In the genomic region with DNA sequence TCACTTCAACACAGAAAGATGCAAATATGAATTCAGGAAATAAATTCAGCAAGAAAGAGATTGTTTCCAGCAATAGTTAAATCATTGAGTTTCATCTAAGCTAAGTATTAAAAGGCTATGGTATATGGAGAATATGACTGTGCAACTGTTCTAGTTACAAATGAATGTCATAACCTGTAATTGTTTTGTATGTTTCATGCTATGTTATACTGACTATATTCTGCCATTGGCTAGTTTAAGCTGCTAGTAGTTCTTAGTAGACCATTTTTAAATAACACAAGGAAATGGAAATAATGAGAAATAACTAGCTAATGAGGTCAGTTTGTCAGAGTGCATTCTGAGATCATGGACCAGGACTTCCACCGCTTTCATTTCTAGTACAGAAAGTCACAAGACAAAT, we compare ENCODE assay signal across 28 cellular contexts.
"Had no signal": no experiment of that assay in that cellular context is flagged by ENCODE, and none has a peak within 500 bp of the region (broad histone marks: within the 10 kb centered on the region; RNA-seq: fewer than 3 reads in every experiment).

No MANE protein-coding gene starts in this region.

- H3K9me3 ChIP-seq: gastrocnemius medialis, right atrium auricular region, upper lobe of left lung had no signal

- H3K27ac Mint-ChIP-seq: activated CD4-positive, alpha-beta T cell treated with anti-CD3 and anti-CD28 coated beads, Interleukin-2, amount 10 ng/mL, durations not matched to agents 7 days and 5 days; activated naive CD4-positive, alpha-beta T cell treated with anti-CD3 and anti-CD28 coated beads for 36 hours; activated naive CD8-positive, alpha-beta T cell treated with anti-CD3 and anti-CD28 coated beads, Interleukin-2, amount 10 ng/mL, durations not matched to agents 7 days and 5 days; effector memory CD8-positive, alpha-beta T cell; memory B cell; neural progenitor cell; T-helper 17 cell had no signal

- DNase-seq: activated CD4-positive, alpha-beta T cell treated with anti-CD3 and anti-CD28 coated beads for 1 hour; activated CD4-positive, alpha-beta T cell treated with anti-CD3 and anti-CD28 coated beads, Interleukin-2, amount 10 ng/mL, durations not matched to agents 7 days and 5 days; activated CD8-positive, alpha-beta memory T cell treated with anti-CD3 and anti-CD28 coated beads for 24 hours; activated effector memory CD4-positive, alpha-beta T cell treated with anti-CD3 and anti-CD28 coated beads, Interleukin-2, amount 50 U/mL, for 16 hours; activated naive CD4-positive, alpha-beta T cell treated with anti-CD3 and anti-CD28 coated beads for 36 hours; activated naive CD8-positive, alpha-beta T cell treated with anti-CD3 and anti-CD28 coated beads, Interleukin-2, amount 10 ng/mL, durations not matched to agents 7 days and 5 days; amniotic stem cell; caudate nucleus; cortex of kidney; effector memory CD8-positive, alpha-beta T cell; erythroblast; gastrocnemius medialis; glutamatergic neuron; left cardiac atrium; midbrain; naive thymus-derived CD8-positive, alpha-beta T cell; occipital lobe; stimulated activated CD4-positive, alpha-beta T cell treated with anti-CD3 and anti-CD28 coated beads, Interleukin-2, amount 100 ng/mL, for 48 hours; substantia nigra; T-helper 17 cell; T1000; upper lobe of left lung; WERI-Rb-1 had no signal

- H3K27me3 ChIP-seq: gastrocnemius medialis, neural progenitor cell, right atrium auricular region, upper lobe of left lung had no signal

- H3K36me3 ChIP-seq: gastrocnemius medialis, neural progenitor cell, right atrium auricular region, upper lobe of left lung, WERI-Rb-1 had no signal

- H3K27me3 Mint-ChIP-seq: activated CD4-positive, alpha-beta T cell treated with anti-CD3 and anti-CD28 coated beads, Interleukin-2, amount 10 ng/mL, durations not matched to agents 7 days and 5 days; effector memory CD8-positive, alpha-beta T cell; memory B cell; naive thymus-derived CD8-positive, alpha-beta T cell; stimulated activated naive CD8-positive, alpha-beta T cell treated with anti-CD3 and anti-CD28 coated beads, Interleukin-15, Interleukin-2, amounts not matched to agents 100 ng/mL and 50 ng/mL, for 24 hours; T-helper 17 cell had no signal

- H3K9ac ChIP-seq: neural progenitor cell had no signal

- H3K27ac ChIP-seq: gastrocnemius medialis, neural progenitor cell, right atrium auricular region, upper lobe of left lung, WERI-Rb-1 had no signal

- H3K4me3 Mint-ChIP-seq: activated CD4-positive, alpha-beta T cell treated with anti-CD3 and anti-CD28 coated beads, Interleukin-2, amount 10 ng/mL, durations not matched to agents 7 days and 5 days; activated naive CD4-positive, alpha-beta T cell treated with anti-CD3 and anti-CD28 coated beads for 36 hours; activated naive CD8-positive, alpha-beta T cell treated with anti-CD3 and anti-CD28 coated beads, Interleukin-2, amount 10 ng/mL, durations not matched to agents 7 days and 5 days; effector memory CD8-positive, alpha-beta T cell; memory B cell; neural progenitor cell; stimulated activated naive CD8-positive, alpha-beta T cell treated with anti-CD3 and anti-CD28 coated beads, Interleukin-15, Interleukin-2, amounts not matched to agents 100 ng/mL and 50 ng/mL, for 24 hours; T-helper 17 cell had no signal

- H3K9me3 Mint-ChIP-seq: activated CD4-positive, alpha-beta T cell treated with anti-CD3 and anti-CD28 coated beads, Interleukin-2, amount 10 ng/mL, durations not matched to agents 7 days and 5 days; activated naive CD4-positive, alpha-beta T cell treated with anti-CD3 and anti-CD28 coated beads for 36 hours; activated naive CD8-positive, alpha-beta T cell treated with anti-CD3 and anti-CD28 coated beads, Interleukin-2, amount 10 ng/mL, durations not matched to agents 7 days and 5 days; effector memory CD8-positive, alpha-beta T cell; memory B cell; naive thymus-derived CD8-positive, alpha-beta T cell; neural progenitor cell; stimulated activated naive CD8-positive, alpha-beta T cell treated with anti-CD3 and anti-CD28 coated beads, Interleukin-15, Interleukin-2, amounts not matched to agents 100 ng/mL and 50 ng/mL, for 24 hours had no signal

- H3K4me1 ChIP-seq: gastrocnemius medialis, neural progenitor cell, right atrium auricular region, upper lobe of left lung had no signal

- H3K4me2 ChIP-seq: neural progenitor cell had no signal

- H3K4me3 ChIP-seq: gastrocnemius medialis, neural progenitor cell, right atrium auricular region, upper lobe of left lung had no signal

- H3K36me3 Mint-ChIP-seq: activated naive CD8-positive, alpha-beta T cell treated with anti-CD3 and anti-CD28 coated beads, Interleukin-2, amount 10 ng/mL, durations not matched to agents 7 days and 5 days; memory B cell; naive thymus-derived CD8-positive, alpha-beta T cell; neural progenitor cell had no signal

- H3K4me1 Mint-ChIP-seq: T-helper 17 cell had no signal

- FAIRE-seq: islet of Langerhans had no signal

- ATAC-seq: effector memory CD8-positive, alpha-beta T cell; gastrocnemius medialis; left cardiac atrium; naive thymus-derived CD8-positive, alpha-beta T cell; T-helper 17 cell had no signal
